ENCODE assay signal across 27 cellular contexts in genomic region chr9:137984520-137985257, GRCh38.
"Had no signal": no experiment of that assay in that cellular context is flagged by ENCODE, and none has a peak within 500 bp of the region (broad histone marks: within the 10 kb centered on the region; RNA-seq: fewer than 3 reads in every experiment).

No MANE protein-coding gene starts in this region.

- H3K36me3 Mint-ChIP-seq: activated CD8-positive, alpha-beta memory T cell treated with anti-CD3 and anti-CD28 coated beads, Interleukin-2, amount 10 ng/mL, durations not matched to agents 7 days and 5 days; activated naive CD4-positive, alpha-beta T cell treated with anti-CD3 and anti-CD28 coated beads, Interleukin-2, amount 10 ng/mL, durations not matched to agents 7 days and 5 days; activated naive CD8-positive, alpha-beta T cell treated with anti-CD3 and anti-CD28 coated beads, Interleukin-2, amount 10 ng/mL, durations not matched to agents 7 days and 5 days had no signal

- H3K9me3 ChIP-seq: adrenal gland, SJCRH30 had no signal

- H3K27me3 ChIP-seq: adrenal gland, SJCRH30 had no signal

- H3K4me3 Mint-ChIP-seq: activated CD8-positive, alpha-beta memory T cell treated with anti-CD3 and anti-CD28 coated beads, Interleukin-2, amount 10 ng/mL, durations not matched to agents 7 days and 5 days; activated naive CD4-positive, alpha-beta T cell treated with anti-CD3 and anti-CD28 coated beads, Interleukin-2, amount 10 ng/mL, durations not matched to agents 7 days and 5 days; activated naive CD8-positive, alpha-beta T cell treated with anti-CD3 and anti-CD28 coated beads, Interleukin-2, amount 10 ng/mL, durations not matched to agents 7 days and 5 days; activated T-cell treated with anti-CD3 and anti-CD28 coated beads, Interleukin-2, amount 50 U/mL, for 24 hours; activated T-helper 1 cell treated with anti-CD3 and anti-CD28 coated beads, Interleukin-12 subunit alpha, Interleukin-12 subunit beta, Interleukin-2, Interleukin-4 antibody, amounts not matched to agents 30 ng/mL and 10 ng/mL and 1 ng/mL, durations not matched to agents 14 hours and 24 hours and 36 hours had no signal

- H3K27ac Mint-ChIP-seq: activated CD8-positive, alpha-beta memory T cell treated with anti-CD3 and anti-CD28 coated beads, Interleukin-2, amount 10 ng/mL, durations not matched to agents 7 days and 5 days; activated naive CD4-positive, alpha-beta T cell treated with anti-CD3 and anti-CD28 coated beads, Interleukin-2, amount 10 ng/mL, durations not matched to agents 7 days and 5 days; activated naive CD8-positive, alpha-beta T cell treated with anti-CD3 and anti-CD28 coated beads, Interleukin-2, amount 10 ng/mL, durations not matched to agents 7 days and 5 days; activated T-cell treated with anti-CD3 and anti-CD28 coated beads, Interleukin-2, amount 50 U/mL, for 24 hours; activated T-helper 1 cell treated with anti-CD3 and anti-CD28 coated beads, Interleukin-12 subunit alpha, Interleukin-12 subunit beta, Interleukin-2, Interleukin-4 antibody, amounts not matched to agents 30 ng/mL and 10 ng/mL and 1 ng/mL, durations not matched to agents 14 hours and 24 hours and 36 hours had no signal

- H3K4me2 ChIP-seq: KMS-11 had no signal

- H3K4me1 Mint-ChIP-seq: activated CD8-positive, alpha-beta memory T cell treated with anti-CD3 and anti-CD28 coated beads, Interleukin-2, amount 10 ng/mL, durations not matched to agents 7 days and 5 days had no signal

- H3K27ac ChIP-seq: adrenal gland, KMS-11, SJCRH30 had no signal

- H3K4me3 ChIP-seq: adrenal gland, SJCRH30 had no signal

- H3K9ac ChIP-seq: KMS-11 had no signal

- H3K4me1 ChIP-seq: adrenal gland, SJCRH30 had no signal

- ATAC-seq: activated CD8-positive, alpha-beta memory T cell treated with anti-CD3 and anti-CD28 coated beads, Interleukin-2, amount 10 ng/mL, durations not matched to agents 7 days and 5 days; Panc1; Right ventricle myocardium inferior; SK-N-SH treated with all-trans-retinoic acid at 6 μM for 48 hours had no signal

- H3K36me3 ChIP-seq: adrenal gland, SJCRH30 had no signal

- DNase-seq: activated CD4-positive, alpha-beta T cell treated with anti-CD3 and anti-CD28 coated beads for 48 hours; activated CD4-positive, alpha-beta T cell treated with anti-CD3 and anti-CD28 coated beads, Interleukin-2, amount 50 U/mL, for 48 hours; activated CD4-positive, CD25-positive, alpha-beta regulatory T cell treated with anti-CD3 and anti-CD28 coated beads, Interleukin-2, amount 50 U/mL, for 72 hours; activated CD8-positive, alpha-beta memory T cell treated with anti-CD3 and anti-CD28 coated beads, Interleukin-2, amount 10 ng/mL, durations not matched to agents 7 days and 5 days; activated gamma-delta T cell; activated naive CD4-positive, alpha-beta T cell treated with anti-CD3 and anti-CD28 coated beads, Interleukin-2, amount 10 ng/mL, durations not matched to agents 7 days and 5 days; activated naive CD8-positive, alpha-beta T cell treated with anti-CD3 and anti-CD28 coated beads, Interleukin-2, amount 10 ng/mL, durations not matched to agents 7 days and 5 days; activated T-cell treated with anti-CD3 and anti-CD28 coated beads, Interleukin-2, amount 50 U/mL, for 24 hours; anterior cingulate cortex; caudate nucleus; NCI-H1092; NCI-H1417; NCI-H2029; NCI-H345; NCI-H510A; NCI-H526 treated with DMSO at 0.1 percent for 48 hours; NCI-H82; OCI-M1; RPMI8226; SJCRH30; SW 1271 had no signal

- H3K9me3 Mint-ChIP-seq: activated naive CD4-positive, alpha-beta T cell treated with anti-CD3 and anti-CD28 coated beads, Interleukin-2, amount 10 ng/mL, durations not matched to agents 7 days and 5 days; activated naive CD8-positive, alpha-beta T cell treated with anti-CD3 and anti-CD28 coated beads, Interleukin-2, amount 10 ng/mL, durations not matched to agents 7 days and 5 days; activated T-cell treated with anti-CD3 and anti-CD28 coated beads, Interleukin-2, amount 50 U/mL, for 24 hours; activated T-helper 1 cell treated with anti-CD3 and anti-CD28 coated beads, Interleukin-12 subunit alpha, Interleukin-12 subunit beta, Interleukin-2, Interleukin-4 antibody, amounts not matched to agents 30 ng/mL and 10 ng/mL and 1 ng/mL, durations not matched to agents 14 hours and 24 hours and 36 hours had no signal
